ENCODE assay signal across 18 cellular contexts in genomic region chr11:119310682-119311052, GRCh38. TPM values are rescaled to one million over a fixed set of nuclear protein-coding genes. Genes with fewer than 3 reads are reported as not detected.
DNase-seq lines count a peak whose midpoint lies in the region; ATAC-seq and TF ChIP-seq lines count a peak whose summit lies in the region.
"Had no signal": no experiment of that assay in that cellular context is flagged by ENCODE, and none has a peak within 500 bp of the region (broad histone marks: within the 10 kb centered on the region; RNA-seq: fewer than 3 reads in every experiment).

No MANE protein-coding gene starts in this region.

- H3K4me3 Mint-ChIP-seq in stimulated activated naive CD8-positive, alpha-beta T cell treated with anti-CD3 and anti-CD28 coated beads, Interleukin-15, Interleukin-2, amounts not matched to agents 100 ng/mL and 50 ng/mL, for 24 hours: no peak overlapping the region
- H3K4me3 Mint-ChIP-seq in stimulated activated naive CD8-positive, alpha-beta T cell treated with anti-CD3 and anti-CD28 coated beads, Interleukin-15, amount 100 ng/mL, for 72 hours: no peak overlapping the region
- H3K4me3 Mint-ChIP-seq: activated naive CD8-positive, alpha-beta T cell; activated T-cell treated with anti-CD3 and anti-CD28 coated beads, Interleukin-2, amount 50 U/mL, for 4 hours had no signal

- H3K4me2 ChIP-seq in smooth muscle cell: no peak overlapping the region
- H3K4me2 ChIP-seq: BLaER1 treated with 17β-estradiol and CSF1 and Interleukin-3, amounts not matched to agents 10 nM and 100 nM had no signal

- H3K79me2 ChIP-seq in smooth muscle cell (ENCODE audit: low read depth): no peaks in the 10 kb centered on the region

- no peak overlapping the region for H3K9ac ChIP-seq in smooth muscle cell (ENCODE audit: low read depth)

- no peaks in the 10 kb centered on the region for H3K36me3 ChIP-seq in mucosa of descending colon (ENCODE audit: low read depth)
- H3K36me3 ChIP-seq in smooth muscle cell (ENCODE audit: low read depth): no peaks in the 10 kb centered on the region

- peaks cover 3% of the 10 kb centered on the region for H3K27me3 Mint-ChIP-seq in stimulated activated naive CD8-positive, alpha-beta T cell treated with anti-CD3 and anti-CD28 coated beads, Interleukin-15, Interleukin-2, amounts not matched to agents 100 ng/mL and 50 ng/mL, for 24 hours
- peaks cover 14% of the 10 kb centered on the region for H3K27me3 Mint-ChIP-seq in stimulated activated naive CD8-positive, alpha-beta T cell treated with anti-CD3 and anti-CD28 coated beads, Interleukin-15, amount 100 ng/mL, for 72 hours
- H3K27me3 Mint-ChIP-seq: activated naive CD8-positive, alpha-beta T cell had no signal

- no peak overlapping the region for H2AFZ ChIP-seq in smooth muscle cell (ENCODE audit: low read depth)

- H3K9me3 Mint-ChIP-seq in stimulated activated naive CD8-positive, alpha-beta T cell treated with anti-CD3 and anti-CD28 coated beads, Interleukin-15, Interleukin-2, amounts not matched to agents 100 ng/mL and 50 ng/mL, for 24 hours: no peaks in the 10 kb centered on the region
- H3K9me3 Mint-ChIP-seq in stimulated activated naive CD8-positive, alpha-beta T cell treated with anti-CD3 and anti-CD28 coated beads, Interleukin-15, amount 100 ng/mL, for 72 hours: no peaks in the 10 kb centered on the region
- H3K9me3 Mint-ChIP-seq: activated T-cell treated with anti-CD3 and anti-CD28 coated beads, Interleukin-2, amount 50 U/mL, for 4 hours had no signal

- H3K4me1 Mint-ChIP-seq in stimulated activated naive CD8-positive, alpha-beta T cell treated with anti-CD3 and anti-CD28 coated beads, Interleukin-15, Interleukin-2, amounts not matched to agents 100 ng/mL and 50 ng/mL, for 24 hours (ENCODE audit: low read depth): peaks cover 24% of the 10 kb centered on the region
- H3K4me1 Mint-ChIP-seq in stimulated activated naive CD8-positive, alpha-beta T cell treated with anti-CD3 and anti-CD28 coated beads, Interleukin-15, amount 100 ng/mL, for 72 hours: peaks cover 36% of the 10 kb centered on the region

- H3K4me1 ChIP-seq in mucosa of descending colon (ENCODE audit: low read depth) (peaks cover 7% of the 10 kb centered on the region), smooth muscle cell (ENCODE audit: low read depth) (peaks cover 21% of the 10 kb centered on the region)

- no peak for ATAC-seq in stimulated activated naive CD8-positive, alpha-beta T cell treated with anti-CD3 and anti-CD28 coated beads, Interleukin-15, amount 100 ng/mL, for 72 hours
- ATAC-seq in mucosa of descending colon: peak; percentile 58
- no peak for ATAC-seq in GM19463 (IDR thresholded peaks at IDR 0.05; ENCODE audit: unreplicated experiment)
- ATAC-seq: activated CD4-positive, CD25-positive, alpha-beta regulatory T cell treated with anti-CD3 and anti-CD28 coated beads, Interleukin-2, amount 50 U/mL, for 24 hours; activated T-cell treated with anti-CD3 and anti-CD28 coated beads, Interleukin-2, amount 50 U/mL, for 4 hours had no signal

- 95% methylated on average over 20 of the region's 20 CpGs for WGBS in smooth muscle cell (ENCODE audit: low lambda C conversion rate)

- H3K9me3 ChIP-seq in mucosa of descending colon (no peaks in the 10 kb centered on the region), smooth muscle cell (replicated peaks; ENCODE audit: low read depth) (no peaks in the 10 kb centered on the region)
- H3K9me3 ChIP-seq: BLaER1 treated with 17β-estradiol and CSF1 and Interleukin-3, amounts not matched to agents 10 nM and 100 nM; heart left ventricle; lower lobe of right lung had no signal

- no peaks in the 10 kb centered on the region for H4K20me1 ChIP-seq in smooth muscle cell (ENCODE audit: low read depth)

- no peak for DNase-seq in stimulated activated naive CD8-positive, alpha-beta T cell treated with anti-CD3 and anti-CD28 coated beads, Interleukin-15, amount 100 ng/mL, for 72 hours
- DNase-seq in mucosa of descending colon: peak in 1 of 3 donors; percentile 31
- DNase-seq in smooth muscle cell (lab: John Stamatoyannopoulos, UW; ENCODE audit: unreplicated experiment): no peak
- no peak for DNase-seq in kidney glomerular epithelial cell (lab: John Stamatoyannopoulos, UW)
- DNase-seq: ACHN; activated CD8-positive, alpha-beta memory T cell treated with anti-CD3 and anti-CD28 coated beads for 24 hours; activated T-cell treated with anti-CD3 and anti-CD28 coated beads, Interleukin-2, amount 50 U/mL, for 4 hours; cerebellar nuclear complex; effector CD4-positive, alpha-beta T cell; lower lobe of right lung; NCI-H2227 treated with DMSO at 0.1 percent for 48 hours; NCI-H748 treated with DMSO at 0.1 percent for 48 hours had no signal

- no peaks in the 10 kb centered on the region for H3F3A ChIP-seq in smooth muscle cell (ENCODE audit: low read depth)

- TF ChIP-seq CTCF in mucosa of descending colon (IDR thresholded peaks at IDR 0.05) (no peak), smooth muscle cell (IDR thresholded peaks at IDR 0.05; ENCODE audit: borderline replicate concordance, insufficient read depth, poor library complexity, severe bottlenecking) (no peak)

- H3K27me3 ChIP-seq in smooth muscle cell (ENCODE audit: low read depth): no peaks in the 10 kb centered on the region

- H3K27ac ChIP-seq in smooth muscle cell (ENCODE audit: low read depth): no peak overlapping the region
- H3K27ac ChIP-seq: lower lobe of right lung had no signal

- no peak overlapping the region for H3K4me3 ChIP-seq in mucosa of descending colon
- H3K4me3 ChIP-seq in smooth muscle cell: no peak overlapping the region
- H3K4me3 ChIP-seq: BLaER1 treated with 17β-estradiol and CSF1 and Interleukin-3, amounts not matched to agents 10 nM and 100 nM; heart left ventricle; lower lobe of right lung had no signal

- intact Hi-C loops in mucosa of descending colon (cut with DNase I, micrococcal nuclease): no loop called here

- peak overlapping the region; percentile 40 for H3K27ac Mint-ChIP-seq in stimulated activated naive CD8-positive, alpha-beta T cell treated with anti-CD3 and anti-CD28 coated beads, Interleukin-15, Interleukin-2, amounts not matched to agents 100 ng/mL and 50 ng/mL, for 24 hours
- no peak overlapping the region for H3K27ac Mint-ChIP-seq in stimulated activated naive CD8-positive, alpha-beta T cell treated with anti-CD3 and anti-CD28 coated beads, Interleukin-15, amount 100 ng/mL, for 72 hours
- H3K27ac Mint-ChIP-seq: activated naive CD8-positive, alpha-beta T cell had no signal

- peaks cover 6% of the 10 kb centered on the region for H3K36me3 Mint-ChIP-seq in stimulated activated naive CD8-positive, alpha-beta T cell treated with anti-CD3 and anti-CD28 coated beads, Interleukin-15, Interleukin-2, amounts not matched to agents 100 ng/mL and 50 ng/mL, for 24 hours (ENCODE audit: low read depth)

RNA-seq across cellular contexts. Expression of gene MCAM, which starts 6.3 kb away (rescaled TPM):
- 100 to 1,000 TPM in 1 of 3 donors, 10 to 100 TPM in 1, 1 to 10 TPM in 1; 9.7 to 186 (median 32.5) TPM for total RNA-seq in mucosa of descending colon
- total RNA-seq in smooth muscle cell: 138 and 160 TPM in 2 replicates
- polyA plus RNA-seq in smooth muscle cell: 30.7 and 32.1 TPM in 2 replicates

RNA-seq across cellular contexts. Expression of gene RNF26, which starts 23.7 kb away (rescaled TPM):
- 10 to 100 TPM; 20.7 to 24.7 (median 23.7) TPM for total RNA-seq in mucosa of descending colon
- 14.6 and 16.1 TPM in 2 replicates for total RNA-seq in smooth muscle cell
- 53.3 and 63.1 TPM in 2 replicates for polyA plus RNA-seq in smooth muscle cell

RNA-seq across cellular contexts. Expression of gene C1QTNF5, which starts 30.0 kb away (rescaled TPM):
- 10 to 100 TPM in 1 of 3 donors, 1 to 10 TPM in 2; 5.1 to 13.9 (median 9.3) TPM for total RNA-seq in mucosa of descending colon
- 1.4 and 7.0 TPM in 2 replicates for total RNA-seq in smooth muscle cell
- polyA plus RNA-seq in smooth muscle cell: 5.2 and 7.2 TPM in 2 replicates
- total RNA-seq: activated T-cell treated with anti-CD3 and anti-CD28 coated beads, Interleukin-2, amount 50 U/mL, for 4 hours had no signal

RNA-seq across cellular contexts. Expression of gene MFRP, which starts 35.8 kb away (rescaled TPM):
- total RNA-seq in mucosa of descending colon: not detected
- not detected in 2 replicates for total RNA-seq in smooth muscle cell
- not detected in 2 replicates for polyA plus RNA-seq in smooth muscle cell
- total RNA-seq: activated T-cell treated with anti-CD3 and anti-CD28 coated beads, Interleukin-2, amount 50 U/mL, for 4 hours; heart left ventricle; lower lobe of right lung had no signal
